ENCODE assay signal across 16 cellular contexts in genomic region chr1:168959382-168959781, GRCh38.
"Had no signal": no experiment of that assay in that cellular context is flagged by ENCODE, and none has a peak within 500 bp of the region (broad histone marks: within the 10 kb centered on the region; RNA-seq: fewer than 3 reads in every experiment).

No MANE protein-coding gene starts in this region.

- H3K36me3 ChIP-seq: MG63 had no signal

- H3K4me3 ChIP-seq: MG63 had no signal

- DNase-seq: Karpas-422, KG1, MG63, NCI-H1092, NCI-H1105 treated with DMSO at 0.1 percent for 48 hours, NCI-H1417 treated with DMSO at 0.1 percent for 48 hours, NCI-H1930, NCI-H2107, NCI-H524, NCI-H526 treated with DMSO at 0.1 percent for 48 hours, NCI-H774, PC-3, SHP77, SK-N-SH had no signal

- ATAC-seq: Panc1 had no signal

- H3K27me3 ChIP-seq: MG63 had no signal

- H3K9me3 ChIP-seq: MG63, SK-N-SH had no signal

- H3K9ac ChIP-seq: SK-N-SH had no signal

- H3K4me2 ChIP-seq: SK-N-SH had no signal

- H3K27ac ChIP-seq: RWPE1 had no signal
